Comparison of ENCODE assay signal across 8 cellular contexts in the genomic region with DNA sequence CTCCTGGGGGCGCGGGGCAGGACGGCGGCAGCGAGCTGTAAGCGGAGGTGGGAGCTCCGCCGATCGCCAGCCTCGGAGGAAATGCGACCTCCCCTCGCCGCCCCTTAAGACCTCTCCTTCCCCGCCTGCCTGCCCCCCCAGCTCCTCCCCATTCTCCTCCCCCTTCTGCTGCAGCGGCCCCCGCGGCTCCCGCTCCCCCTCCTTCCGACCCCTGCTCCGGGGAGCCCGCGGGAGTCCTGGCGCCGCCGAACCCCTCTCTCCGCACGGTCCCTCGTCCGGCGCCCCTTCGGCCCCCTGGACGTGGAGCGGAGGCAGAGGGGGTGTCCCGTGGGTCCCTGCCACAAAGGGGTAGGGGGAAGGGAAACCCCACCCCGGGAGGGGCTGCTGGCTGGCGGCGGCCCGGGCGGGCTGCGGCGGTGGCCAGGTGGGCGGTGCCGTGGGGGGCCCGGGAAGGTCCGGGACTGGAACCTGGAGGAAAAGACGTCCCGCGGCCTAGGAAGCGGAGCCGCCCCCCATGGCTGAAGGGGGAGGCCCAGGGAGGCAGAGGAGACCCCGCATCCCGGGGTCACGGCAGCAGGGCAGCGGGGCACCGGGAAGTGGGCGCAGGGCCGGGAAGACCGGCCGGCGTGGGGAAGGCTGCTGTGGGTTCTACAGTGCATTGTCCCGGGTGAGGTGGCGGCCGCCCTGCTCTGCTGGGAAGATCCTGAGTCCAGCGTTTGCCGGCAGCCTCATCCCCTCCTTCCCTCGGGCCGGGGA. TPM values are rescaled to one million over a fixed set of nuclear protein-coding genes. Genes with fewer than 3 reads are reported as not detected.
DNase-seq lines count a peak whose midpoint lies in the region; ATAC-seq and TF ChIP-seq lines count a peak whose summit lies in the region.

A gene with protein sequence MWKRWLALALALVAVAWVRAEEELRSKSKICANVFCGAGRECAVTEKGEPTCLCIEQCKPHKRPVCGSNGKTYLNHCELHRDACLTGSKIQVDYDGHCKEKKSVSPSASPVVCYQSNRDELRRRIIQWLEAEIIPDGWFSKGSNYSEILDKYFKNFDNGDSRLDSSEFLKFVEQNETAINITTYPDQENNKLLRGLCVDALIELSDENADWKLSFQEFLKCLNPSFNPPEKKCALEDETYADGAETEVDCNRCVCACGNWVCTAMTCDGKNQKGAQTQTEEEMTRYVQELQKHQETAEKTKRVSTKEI (minus strand): TSS at position 79 of the 756 bp plus-strand sequence. CDS start 246 bp downstream, outside the sequence.

- peak; percentile 52 for ATAC-seq in esophagus mucosa
- peak; percentile 35 to 88 for ATAC-seq in upper lobe of left lung (ENCODE audit: low FRiP score in 2 of 2)
- ATAC-seq in GM21381 (IDR thresholded peaks at IDR 0.05; ENCODE audit: unreplicated experiment): no peak

- H3K27ac ChIP-seq in SK-N-MC (peak within 1 kb of the TSS; percentile 91), upper lobe of left lung (peak within 1 kb of the TSS; percentile 80 to 93 (median 86))

- H3K27me3 ChIP-seq in mononuclear cell (ENCODE audit: insufficient read depth, low read length) (peaks cover 31% of the 10 kb centered on the region), upper lobe of left lung (peaks cover 0 to 8% (median 0%) of the 10 kb centered on the region in 4 donors)

- 0 out of 2 replicates have a peak, but pooled peaks cover 6% of the 10 kb centered on the region for H3K36me3 ChIP-seq in SK-N-MC (ENCODE audit: insufficient read depth, low read length)
- no peaks in the 10 kb centered on the region for H3K36me3 ChIP-seq in upper lobe of left lung

- TF ChIP-seq CTCF in GM20000 (IDR thresholded peaks at IDR 0.05; ENCODE audit: extremely low read depth, missing control alignments): no peak
- TF ChIP-seq CTCF in upper lobe of left lung (IDR thresholded peaks at IDR 0.05): no peak

- H3K9me3 ChIP-seq in SK-N-MC (ENCODE audit: low read depth, low read length) (no peaks in the 10 kb centered on the region), mononuclear cell (ENCODE audit: low read depth, low read length) (no peaks in the 10 kb centered on the region), upper lobe of left lung (no peaks in the 10 kb centered on the region)

- peak in 2 of 4 donors; percentile 46 to 51 for TF ChIP-seq POLR2A in upper lobe of left lung (IDR thresholded peaks at IDR 0.05)

- DNase-seq in GM20000 (ENCODE audit: low spot score): peak; percentile 22
- no peak for DNase-seq in SK-N-MC (ENCODE audit: low read depth, low spot score)
- DNase-seq in upper lobe of left lung: peak in 1 of 2 donors; percentile 88
- DNase-seq in DMS53 treated with DMSO at 0.1 percent for 48 hours (lab: John Stamatoyannopoulos, UW; ENCODE audit: unreplicated experiment): no peak
- DNase-seq in NAMALWA (ENCODE audit: low spot score): no peak

- peaks cover 5% of the 10 kb centered on the region for H3K4me1 ChIP-seq in mononuclear cell (ENCODE audit: insufficient read depth, low read length)
- H3K4me1 ChIP-seq in upper lobe of left lung: peaks cover 4 to 30% (median 17%) of the 10 kb centered on the region in 4 donors

- H3K9ac ChIP-seq in SK-N-MC (ENCODE audit: insufficient read length): peak within 1 kb of the TSS; percentile 82

- no peak for TF ChIP-seq EP300 in upper lobe of left lung (IDR thresholded peaks at IDR 0.05)

- WGBS in upper lobe of left lung, 2 donors: 23 to 31% methylated on average over 17 to 39 of the region's 67 CpGs

- peak within 1 kb of the TSS; percentile 82 for H3K4me3 ChIP-seq in SK-N-MC
- H3K4me3 ChIP-seq in mononuclear cell (ENCODE audit: low read length): peak within 1 kb of the TSS; percentile 43
- H3K4me3 ChIP-seq in upper lobe of left lung: peak within 1 kb of the TSS; percentile 61 to 63 (median 62)

RNA-seq across cellular contexts. Expression of the gene that starts here (rescaled TPM):
- total RNA-seq in esophagus mucosa (15.8 TPM), mononuclear cell (2.6 TPM), upper lobe of left lung (100 to 1,000 TPM in 3 of 6 donors, 10 to 100 TPM in 3; 35.6 to 480 (median 120) TPM)
